In genomic region chr1:3483380-3483779, GRCh38 we compare ENCODE assay signal across 1 cellular context.
TF ChIP-seq lines count a peak whose summit lies in the region.

No MANE protein-coding gene starts in this region.

TF ChIP-seq in HCT116, 20 proteins besides CTCF, POLR2A, EP300 and RAD21 (continued from another document):
- TF ChIP-seq REST (IDR thresholded peaks at IDR 0.05; ENCODE audit: low read depth) (no peak), FOSL1 (IDR thresholded peaks at IDR 0.05; ENCODE audit: low read depth) (no peak), CEBPB (IDR thresholded peaks at IDR 0.05; ENCODE audit: low read depth) (no peak), SP1 (IDR thresholded peaks at IDR 0.05; ENCODE audit: low read depth) (no peak)
TF ChIP-seq in HCT116: peak in this region for 0.
